Comparison of ENCODE assay signal across 8 cellular contexts in genomic region chr18:47930844-47931706, GRCh38. TPM values are rescaled to one million over a fixed set of nuclear protein-coding genes. Genes with fewer than 3 reads are reported as not detected.
DNase-seq lines count a peak whose midpoint lies in the region; ATAC-seq and TF ChIP-seq lines count a peak whose summit lies in the region.

No MANE protein-coding gene starts in this region.

- peak overlapping the region; percentile 75 for H3K4me2 ChIP-seq in osteoblast (ENCODE audit: insufficient read depth, low read length)

- H3K27me3 ChIP-seq in osteoblast (ENCODE audit: insufficient read depth, low read length) (peaks cover 10% of the 10 kb centered on the region), thoracic aorta (replicated peaks; ENCODE audit: insufficient read depth) (no peaks in the 10 kb centered on the region)

- DNase-seq in NCI-H1048 (lab: John Stamatoyannopoulos, UW): peak; percentile 90
- peak; percentile 52 for DNase-seq in SK-N-MC (ENCODE audit: low read depth, low spot score)
- peak; percentile 91 to 98 for DNase-seq in activated naive CD4-positive, alpha-beta T cell treated with anti-CD3 and anti-CD28 coated beads, Interleukin-2, amount 50 U/mL, for 72 hours (ENCODE audit: low spot score in 2 of 2)
- DNase-seq in glomerular visceral epithelial cell (ENCODE audit: extremely low spot score): peak; percentile 97
- DNase-seq in osteoblast (ENCODE audit: insufficient read length, low spot score, missing footprints): peak; percentile 99
- DNase-seq in thoracic aorta (ENCODE audit: low spot score): peak; percentile 88

- H3K4me3 ChIP-seq in GM08714 (ENCODE audit: low read length) (peak overlapping the region; percentile 95; the same call in 1 of the 2 replicates), SK-N-MC (peak overlapping the region; percentile 79), osteoblast (ENCODE audit: insufficient read depth, low read length) (peak overlapping the region; percentile 91), thoracic aorta (peak overlapping the region; percentile 100)

- no peaks in the 10 kb centered on the region for H3K9me3 ChIP-seq in SK-N-MC (ENCODE audit: low read depth, low read length)
- no peaks in the 10 kb centered on the region for H3K9me3 ChIP-seq in osteoblast (ENCODE audit: low read depth, low read length)
- H3K9me3 ChIP-seq in thoracic aorta: no peaks in the 10 kb centered on the region

- peaks cover 13 to 21% of the 10 kb centered on the region in 2 donors for H3K36me3 Mint-ChIP-seq in activated naive CD4-positive, alpha-beta T cell treated with anti-CD3 and anti-CD28 coated beads, Interleukin-2, amount 50 U/mL, for 72 hours

- ATAC-seq in HG02588 (IDR thresholded peaks at IDR 0.05; ENCODE audit: unreplicated experiment) (peak; percentile 80), thoracic aorta (ENCODE audit: insufficient number of reproducible peaks, low FRiP score, low read depth) (peak; percentile 94)
- peak; percentile 83 to 84 for ATAC-seq in activated naive CD4-positive, alpha-beta T cell treated with anti-CD3 and anti-CD28 coated beads, Interleukin-2, amount 50 U/mL, for 72 hours

- peaks cover 18% of the 10 kb centered on the region for H3K4me1 ChIP-seq in osteoblast (ENCODE audit: insufficient read depth, low read length)
- peaks cover 22 to 33% of the 10 kb centered on the region in 2 donors for H3K4me1 ChIP-seq in thoracic aorta (ENCODE audit: control insufficient read depth in 1 of 2, low read depth in 2 of 2)

- H3K36me3 ChIP-seq in SK-N-MC (ENCODE audit: insufficient read depth, low read length) (no peaks in the 10 kb centered on the region), osteoblast (ENCODE audit: insufficient read depth, low read length) (no peaks in the 10 kb centered on the region), thoracic aorta (no peaks in the 10 kb centered on the region)

- peak overlapping the region; percentile 76 for H3K9ac ChIP-seq in SK-N-MC (ENCODE audit: insufficient read length)

- TF ChIP-seq CTCF in osteoblast (IDR thresholded peaks at IDR 0.05; ENCODE audit: extremely low read depth, low read depth, low read length) (no peak), thoracic aorta (IDR thresholded peaks at IDR 0.05) (no peak)

- H3K79me2 ChIP-seq in osteoblast (ENCODE audit: insufficient read depth, low read length): peaks cover 41% of the 10 kb centered on the region

- H3K27ac ChIP-seq in SK-N-MC (peak overlapping the region; percentile 87), osteoblast (ENCODE audit: low read depth, low read length) (peak overlapping the region; percentile 66), thoracic aorta (peak overlapping the region; percentile 83 to 93)

- H2AFZ ChIP-seq in osteoblast (ENCODE audit: low read length): peak overlapping the region; percentile 81

- peak overlapping the region in 1 of 2 donors; percentile 82 for H3K27ac Mint-ChIP-seq in activated naive CD4-positive, alpha-beta T cell treated with anti-CD3 and anti-CD28 coated beads, Interleukin-2, amount 50 U/mL, for 72 hours

- peaks cover 22% of the 10 kb centered on the region for H4K20me1 ChIP-seq in osteoblast (ENCODE audit: insufficient read depth, low read length)

- H3K9me3 Mint-ChIP-seq in activated naive CD4-positive, alpha-beta T cell treated with anti-CD3 and anti-CD28 coated beads, Interleukin-2, amount 50 U/mL, for 72 hours: no peaks in the 10 kb centered on the region

RNA-seq across cellular contexts. Expression of gene SMAD2, which starts 0.6 kb away (rescaled TPM):
- 100 to 1,000 TPM; 108 to 146 TPM for total RNA-seq in activated naive CD4-positive, alpha-beta T cell treated with anti-CD3 and anti-CD28 coated beads, Interleukin-2, amount 50 U/mL, for 72 hours
- total RNA-seq in osteoblast: 43.9 and 44.9 TPM in 2 replicates
- 100 to 1,000 TPM in 1 of 2 donors, 10 to 100 TPM in 1; 60.0 to 101 TPM for total RNA-seq in thoracic aorta

Comparison
In these comparisons a context has a peak if more than half of its experiments do, and no peak if none do; other contexts are left out.
1. Peak in every context shown above with its lines: DNase-seq, ATAC-seq, H3K4me3 ChIP-seq and H3K27ac ChIP-seq.